26 cellular contexts compared by ENCODE assay signal in the genomic region with DNA sequence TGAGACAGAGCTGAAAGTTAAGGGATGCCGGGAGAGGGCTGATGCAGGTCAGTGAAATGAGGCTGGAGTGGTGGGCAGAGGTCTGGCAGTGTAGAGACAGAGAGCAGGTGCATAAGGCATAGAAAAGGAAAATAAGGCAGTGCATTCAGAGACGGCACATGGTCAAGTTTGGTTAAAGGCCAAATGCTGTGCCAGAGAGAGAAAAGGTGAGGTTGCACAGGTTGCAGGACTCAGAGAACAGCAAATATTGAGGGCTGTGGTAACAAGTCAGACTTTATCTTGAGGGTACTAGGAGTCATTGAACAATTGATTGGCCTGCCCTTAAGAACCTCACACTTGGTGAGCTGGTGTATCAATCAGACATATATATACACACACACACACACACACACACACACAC.
"Had no signal": no experiment of that assay in that cellular context is flagged by ENCODE, and none has a peak within 500 bp of the region (broad histone marks: within the 10 kb centered on the region; RNA-seq: fewer than 3 reads in every experiment).

No MANE protein-coding gene starts in this region.

- H3K36me3 ChIP-seq: stomach, suprapubic skin, thoracic aorta, thyroid gland, tibial artery, tibial nerve, transverse colon, upper lobe of left lung, upper lobe of right lung, uterus, vagina had no signal

- ATAC-seq: stimulated activated effector memory CD8-positive, alpha-beta T cell treated with anti-CD3 and anti-CD28 coated beads, Interleukin-12 subunit alpha, Interleukin-12 subunit beta, amount 100 ng/mL, for 72 hours; stimulated activated memory B cell treated with anti-CD40 and anti-IgM and Interleukin-4, amounts not matched to agents 10 μg/mL and 1 μg/mL and 100 μg/mL, for 72 hours; stimulated activated naive B cell treated with anti-CD40 and anti-IgM and Interleukin-4, amounts not matched to agents 10 μg/mL and 1 μg/mL and 100 μg/mL, for 72 hours; stimulated activated naive CD8-positive, alpha-beta T cell treated with anti-CD3 and anti-CD28 coated beads, Interleukin-15, amount 100 ng/mL, for 72 hours; stimulated activated naive CD8-positive, alpha-beta T cell treated with anti-CD3 and anti-CD28 coated beads, Interleukin-15, Interleukin-2, amounts not matched to agents 100 U/mL and 50 U/mL, for 24 hours; upper lobe of right lung had no signal

- H3K4me3 ChIP-seq: stomach, suprapubic skin, testis, thoracic aorta, thyroid gland, tibial artery, tibial nerve, transverse colon, upper lobe of left lung, upper lobe of right lung, uterus, vagina had no signal

- H3K9me3 ChIP-seq: stomach, suprapubic skin, testis, thoracic aorta, thyroid gland, tibial artery, tibial nerve, transverse colon, upper lobe of left lung, upper lobe of right lung, uterus, vagina had no signal

- H3K4me1 ChIP-seq: stomach, suprapubic skin, testis, thyroid gland, tibial artery, tibial nerve, transverse colon, upper lobe of left lung, upper lobe of right lung, uterus, vagina had no signal

- H3K27ac ChIP-seq: stomach, suprapubic skin, testis, thoracic aorta, thyroid gland, tibial artery, tibial nerve, transverse colon, upper lobe of left lung, upper lobe of right lung, uterus, vagina had no signal

- DNase-seq: stimulated activated CD4-positive, alpha-beta T cell treated with anti-CD3 and anti-CD28 coated beads, Interleukin-2, amount 100 ng/mL, for 48 hours; stimulated activated CD4-positive, alpha-beta T cell treated with anti-CD3 and anti-CD28 coated beads, Interleukin-4, amount 100 ng/mL, for 1 hour; stimulated activated CD4-positive, alpha-beta T cell treated with anti-CD3 and anti-CD28 coated beads, Interleukin-4, amount 100 ng/mL, for 24 hours; stimulated activated CD4-positive, alpha-beta T cell treated with anti-CD3 and anti-CD28 coated beads, Interleukin-4, amount 100 ng/mL, for 4 hours; stimulated activated CD8-positive, alpha-beta memory T cell treated with anti-CD3 and anti-CD28 coated beads, Interleukin-4, amount 100 ng/mL, for 48 hours; stimulated activated naive B cell treated with anti-CD40 and anti-IgM and Interleukin-4, amounts not matched to agents 10 μg/mL and 1 μg/mL and 100 μg/mL, for 72 hours; stimulated activated naive CD4-positive, alpha-beta T cell; stimulated activated naive CD4-positive, alpha-beta T cell treated with Interleukin-2 at 50 U/mL for 16 hours; stimulated activated naive CD8-positive, alpha-beta T cell treated with anti-CD3 and anti-CD28 coated beads, Interleukin-15, amount 100 ng/mL, for 72 hours; stimulated activated naive CD8-positive, alpha-beta T cell treated with anti-CD3 and anti-CD28 coated beads, Interleukin-15, Interleukin-2, amounts not matched to agents 100 U/mL and 50 U/mL, for 24 hours; stomach; substantia nigra; testis; thyroid gland; tibial artery; transverse colon; trophoblast cell; upper lobe of left lung; upper lobe of right lung; uterus had no signal

- H3K27me3 ChIP-seq: stomach, suprapubic skin, testis, thyroid gland, tibial artery, tibial nerve, transverse colon, upper lobe of left lung, upper lobe of right lung, uterus, vagina had no signal
